ENCODE assay signal across 9 cellular contexts in genomic region chr16:73020409-73020884, GRCh38. TPM values are rescaled to one million over a fixed set of nuclear protein-coding genes. Genes with fewer than 3 reads are reported as not detected.
DNase-seq lines count a peak whose midpoint lies in the region; ATAC-seq and TF ChIP-seq lines count a peak whose summit lies in the region.
"Had no signal": no experiment of that assay in that cellular context is flagged by ENCODE, and none has a peak within 500 bp of the region (broad histone marks: within the 10 kb centered on the region; RNA-seq: fewer than 3 reads in every experiment).

No MANE protein-coding gene starts in this region.

- no peak overlapping the region for H3K56ac ChIP-seq in H9 (ENCODE audit: insufficient read length, low read depth, low read length)

- no peaks in the 10 kb centered on the region for H3K79me2 ChIP-seq in H9 (ENCODE audit: insufficient read depth, low read length)

- H2BK20ac ChIP-seq in H9 (ENCODE audit: low read depth, low read length, poor library complexity, severe bottlenecking): no peak overlapping the region

- DNase-seq in AG08395 (ENCODE audit: low spot score) (peak; percentile 79), MG63 (peak; percentile 89), chondrocyte (ENCODE audit: low spot score) (no peak), mesenteric fat pad (ENCODE audit: low spot score) (peak; percentile 92), cortex of kidney (lab: John Stamatoyannopoulos, UW) (no peak), H9 (no peak)
- DNase-seq: NCI-H187 had no signal

- no peak overlapping the region for H3K23ac ChIP-seq in H9 (ENCODE audit: insufficient read length, low read depth, low read length)

- H3K27me3 ChIP-seq in MG63 (no peaks in the 10 kb centered on the region), H9 (ENCODE audit: insufficient read depth, low read length) (peaks cover 3% of the 10 kb centered on the region; the same call in 1 of the 2 replicates)

- no peak overlapping the region for H2BK5ac ChIP-seq in H9 (ENCODE audit: insufficient read length, low read length)

- H3K4me2 ChIP-seq in H9 (ENCODE audit: insufficient read depth, insufficient read length, low read length): no peak overlapping the region

- H3K27ac ChIP-seq in H9 (ENCODE audit: insufficient read length, low read depth, low read length): no peak overlapping the region

- no peak for ATAC-seq in GM18868 (IDR thresholded peaks at IDR 0.05; ENCODE audit: unreplicated experiment)
- ATAC-seq in HG03025 (IDR thresholded peaks at IDR 0.05; ENCODE audit: low FRiP score, unreplicated experiment): no peak

- no peak overlapping the region for H4K91ac ChIP-seq in H9 (ENCODE audit: insufficient read length, low read depth, low read length)

- H2BK15ac ChIP-seq in H9 (ENCODE audit: low read depth, low read length): no peak overlapping the region

- H2BK12ac ChIP-seq in H9 (ENCODE audit: insufficient read length, low read depth, low read length): no peak overlapping the region

- H2AK5ac ChIP-seq in H9 (ENCODE audit: insufficient read length, low read length): no peak overlapping the region

- H3K36me3 Mint-ChIP-seq in chondrocyte (ENCODE audit: low read depth) (no peaks in the 10 kb centered on the region), H9 (ENCODE audit: insufficient read depth in 1 of 3, low read depth in 3 of 3) (no peaks in the 10 kb centered on the region)

- H3K14ac ChIP-seq in H9 (ENCODE audit: insufficient read depth, low read length): no peak overlapping the region

- H2BK120ac ChIP-seq in H9 (ENCODE audit: low read depth, low read length, poor library complexity, severe bottlenecking): no peak overlapping the region

- peaks cover 3% of the 10 kb centered on the region; the same call in 1 of the 2 replicates for H3K4me1 ChIP-seq in H9 (ENCODE audit: insufficient read depth, low read length)

- H3K23me2 ChIP-seq in H9 (ENCODE audit: insufficient read length, low read depth, low read length, poor library complexity, severe bottlenecking): no peaks in the 10 kb centered on the region

- no peak overlapping the region for H3T11ph ChIP-seq in H9 (ENCODE audit: low read length)

- H3K27me3 Mint-ChIP-seq in chondrocyte (ENCODE audit: low read depth) (no peaks in the 10 kb centered on the region), H9 (ENCODE audit: low read depth) (peaks cover 80% of the 10 kb centered on the region)

- TF ChIP-seq CTCF in chondrocyte (IDR thresholded peaks at IDR 0.05) (no peak), H9 (conservative IDR thresholded peaks at IDR 0.05) (no peak)

- no peak overlapping the region for H4K8ac ChIP-seq in H9 (replicated peaks; ENCODE audit: insufficient read length, low read depth, low read length)

- H3K4ac ChIP-seq in H9 (ENCODE audit: low read depth, low read length): no peak overlapping the region

- H3K9me3 ChIP-seq in MG63 (no peaks in the 10 kb centered on the region), H9 (ENCODE audit: control insufficient read depth, low read depth, low read length) (no peaks in the 10 kb centered on the region)

- H2AFZ ChIP-seq in H9 (ENCODE audit: low read length): no peak overlapping the region

- no peaks in the 10 kb centered on the region for H4K20me1 ChIP-seq in H9 (ENCODE audit: control insufficient read depth, insufficient read depth, insufficient read length)

- H3K4me3 ChIP-seq in MG63: no peak overlapping the region

- peak overlapping the region; percentile 6 for H3K4me3 Mint-ChIP-seq in chondrocyte (ENCODE audit: unreplicated experiment)
- no peak overlapping the region for H3K4me3 Mint-ChIP-seq in H9

- no peaks in the 10 kb centered on the region for H3K36me3 ChIP-seq in MG63

- WGBS in H9 (ENCODE audit: extremely low coverage, insufficient read length, low lambda C conversion rate): no CpG with 5 or more reads among the region's 12 CpGs

- H3K79me1 ChIP-seq in H9 (ENCODE audit: insufficient read depth, low read depth, low read length, poor library complexity, severe bottlenecking): no peaks in the 10 kb centered on the region

- no peak overlapping the region for H3K9ac ChIP-seq in H9 (ENCODE audit: extremely low read depth, insufficient read length, low read length)

- H3K4me1 Mint-ChIP-seq in chondrocyte (ENCODE audit: low read depth) (peaks cover 89% of the 10 kb centered on the region), H9 (peaks cover 10 to 18% of the 10 kb centered on the region in 2 experiments)

- H3K9me3 Mint-ChIP-seq in chondrocyte (ENCODE audit: low read depth) (no peaks in the 10 kb centered on the region), H9 (no peaks in the 10 kb centered on the region)

- H3K27ac Mint-ChIP-seq in chondrocyte (ENCODE audit: unreplicated experiment) (peak overlapping the region; percentile 98), H9 (no peak overlapping the region; a peak in 1 of 7 replicates)

- no peak overlapping the region for H4K5ac ChIP-seq in H9 (ENCODE audit: insufficient read length, low read depth, low read length)

- H3K18ac ChIP-seq in H9 (ENCODE audit: insufficient read length, low read depth, low read length): no peak overlapping the region

RNA-seq across cellular contexts. Expression of gene ZFHX3, which starts 27.5 kb away (rescaled TPM):
- 0.89 and 1.2 TPM in 2 replicates for total RNA-seq in MG63 (2014; rRNA removed; shearing (Covaris generic); ENCODE audit: low replicate concordance)
- total RNA-seq in chondrocyte (74.4 to 91.0 TPM (median 86.8 TPM) in 3 replicates), mesenteric fat pad (28.8 TPM), H9 (2021) (1.1 and 1.5 TPM in 2 replicates)

Comparison
In these comparisons a context has a peak if more than half of its experiments do, and no peak if none do; other contexts are left out.
1. DNase-seq: peak in AG08395 (single experiment), MG63 (single experiment) and mesenteric fat pad (single experiment); none in chondrocyte (single experiment), cortex of kidney (single experiment) and H9 (single experiment).
2. RNA of gene ZFHX3, which starts 27.5 kb away (total RNA-seq): 74.4 to 91.0 TPM in chondrocyte and 28.8 TPM in mesenteric fat pad (single experiment); 1.1 to 1.5 TPM in H9 and 0.89 to 1.2 TPM in MG63; every median in the first group is over 10 times any median in the second.